In genomic region chr1:18992646-18993045, GRCh38 we compare ENCODE assay signal across 32 cellular contexts.
"Had no signal": no experiment of that assay in that cellular context is flagged by ENCODE, and none has a peak within 500 bp of the region (broad histone marks: within the 10 kb centered on the region; RNA-seq: fewer than 3 reads in every experiment).

No MANE protein-coding gene starts in this region.

- H3K4me3 ChIP-seq: adrenal gland, body of pancreas, breast epithelium had no signal

- H3K36me3 ChIP-seq: adrenal gland, brain microvascular endothelial cell, breast epithelium had no signal

- H3K27ac ChIP-seq: adrenal gland, body of pancreas, brain microvascular endothelial cell, breast epithelium, VCaP had no signal

- ATAC-seq: activated CD8-positive, alpha-beta T cell treated with anti-CD3 and anti-CD28 coated beads for 36 hours; activated naive CD4-positive, alpha-beta T cell treated with anti-CD3 and anti-CD28 coated beads, Interleukin-2, amount 50 U/mL, for 72 hours; activated T-cell treated with anti-CD3 and anti-CD28 coated beads, Interleukin-2, amount 50 U/mL, for 4 hours; activated T-cell treated with anti-CD3 and anti-CD28 coated beads, Interleukin-2, amount 50 U/mL, for 72 hours; activated T-helper 17 cell treated with anti-CD3 and anti-CD28 coated beads, Interleukin-2, amount 50 U/mL, for 72 hours; body of pancreas had no signal

- H3K27me3 ChIP-seq: adrenal gland, body of pancreas, brain microvascular endothelial cell, breast epithelium had no signal

- H3K9me3 ChIP-seq: adrenal gland, body of pancreas, breast epithelium had no signal

- DNase-seq: activated B cell treated with CpG ODN at 0.5 μM for 24 hours; activated CD4-positive, alpha-beta memory T cell treated with anti-CD3 and anti-CD28 coated beads for 36 hours; activated CD4-positive, alpha-beta T cell treated with anti-CD3 and anti-CD28 coated beads for 4 hours; activated CD4-positive, alpha-beta T cell treated with anti-CD3 and anti-CD28 coated beads, Interleukin-2, amount 10 ng/mL, durations not matched to agents 24 days and 14 days; activated CD4-positive, alpha-beta T cell treated with anti-CD3 and anti-CD28 coated beads, Interleukin-2, amount 50 U/mL, for 1 hour; activated CD4-positive, alpha-beta T cell treated with anti-CD3 and anti-CD28 coated beads, Interleukin-2, amount 50 U/mL, for 4 hours; activated CD4-positive, CD25-positive, alpha-beta regulatory T cell treated with anti-CD3 and anti-CD28 coated beads, Interleukin-2, amount 50 U/mL, for 72 hours; activated CD8-positive, alpha-beta T cell treated with anti-CD3 and anti-CD28 coated beads for 36 hours; activated gamma-delta T cell treated with Interleukin-2 at 50 U/mL for 16 hours; activated naive CD4-positive, alpha-beta T cell; activated naive CD4-positive, alpha-beta T cell treated with anti-CD3 and anti-CD28 coated beads for 36 hours; activated naive CD4-positive, alpha-beta T cell treated with anti-CD3 and anti-CD28 coated beads, Interleukin-2, amount 50 U/mL, for 16 hours; activated naive CD8-positive, alpha-beta T cell treated with anti-CD3 and anti-CD28 coated beads for 36 hours; activated T-cell treated with anti-CD3 and anti-CD28 coated beads for 4 hours; activated T-cell treated with anti-CD3 and anti-CD28 coated beads, Interleukin-2, amount 50 U/mL, for 1 hour; activated T-cell treated with anti-CD3 and anti-CD28 coated beads, Interleukin-2, amount 50 U/mL, for 4 hours; activated T-cell treated with anti-CD3 and anti-CD28 coated beads, Interleukin-2, amount 50 U/mL, for 72 hours; adrenal gland; amniotic stem cell; aorta; body of pancreas; brain microvascular endothelial cell; central memory CD4-positive, alpha-beta T cell; T-helper 1 cell; T-helper 2 cell; T-helper 9 cell had no signal

- H3K4me1 ChIP-seq: adrenal gland had no signal

- FAIRE-seq: astrocyte, TTC549 had no signal
